ENCODE assay signal across 2 cellular contexts in genomic region chr20:13422637-13423036, GRCh38.
A peak's percentile ranks its signal among the peaks of the same experiment; 100 is the strongest.
TF ChIP-seq lines count a peak whose summit lies in the region.

No MANE protein-coding gene starts in this region.

TF ChIP-seq in A549, 52 proteins besides CTCF, POLR2A, EP300 and RAD21:
- TF ChIP-seq NPAS2 (CRISPR knock-in tag; IDR thresholded peaks at IDR 0.05; ENCODE audit: borderline replicate concordance) (no peak), MAFK (IDR thresholded peaks at IDR 0.05; ENCODE audit: partially characterized antibody) (peak; percentile 88), BHLHE40 (IDR thresholded peaks at IDR 0.05; ENCODE audit: low read depth, low read length) (peak; percentile 35; the same call in 1 of the 2 replicates), FOSL2 (IDR thresholded peaks at IDR 0.05) (no peak), FOSL2 (CRISPR knock-in tag; IDR thresholded peaks at IDR 0.05) (peak; percentile 55; the same call in 1 of the 2 replicates), HOXB13 (CRISPR knock-in tag; IDR thresholded peaks at IDR 0.05; ENCODE audit: low read depth) (no peak)

TF ChIP-seq in IMR-90, 13 proteins besides CTCF, POLR2A, EP300 and RAD21:
- no peak for TF ChIP-seq NFE2L2 (IDR thresholded peaks at IDR 0.05; ENCODE audit: low read depth, low read length)
- TF ChIP-seq FOS (IDR thresholded peaks at IDR 0.05; ENCODE audit: low read depth, low read length), result no peak
- TF ChIP-seq SMC3 (IDR thresholded peaks at IDR 0.05; ENCODE audit: low read depth, low read length), result no peak
- TF ChIP-seq CEBPB (IDR thresholded peaks at IDR 0.05; ENCODE audit: low read depth, low read length), result no peak
- TF ChIP-seq MAFK (IDR thresholded peaks at IDR 0.05; ENCODE audit: low read depth, low read length), result 0 out of 2 replicates have a peak, but pooled peaks have one; percentile 27
- no peak for TF ChIP-seq RFX5 (IDR thresholded peaks at IDR 0.05; ENCODE audit: low read depth, low read length)
- no peak for TF ChIP-seq CHD1 (IDR thresholded peaks at IDR 0.05; ENCODE audit: low read depth, low read length)
- peak; percentile 75; the same call in 1 of the 2 replicates for TF ChIP-seq BHLHE40 (IDR thresholded peaks at IDR 0.05; ENCODE audit: low read depth, low read length)
- no peak for TF ChIP-seq RCOR1 (IDR thresholded peaks at IDR 0.05; ENCODE audit: insufficient replicate concordance, low read length)
- no peak for TF ChIP-seq MAZ (IDR thresholded peaks at IDR 0.05; ENCODE audit: borderline replicate concordance, low read depth, low read length)
- TF ChIP-seq ELK1 (IDR thresholded peaks at IDR 0.05; ENCODE audit: borderline replicate concordance, low read depth, low read length), result no peak
- no peak for TF ChIP-seq MXI1 (IDR thresholded peaks at IDR 0.05; ENCODE audit: borderline replicate concordance, low read depth, low read length)
- no peak for TF ChIP-seq USF2 (IDR thresholded peaks at IDR 0.05; ENCODE audit: low read depth, low read length)
